In the genomic region with DNA sequence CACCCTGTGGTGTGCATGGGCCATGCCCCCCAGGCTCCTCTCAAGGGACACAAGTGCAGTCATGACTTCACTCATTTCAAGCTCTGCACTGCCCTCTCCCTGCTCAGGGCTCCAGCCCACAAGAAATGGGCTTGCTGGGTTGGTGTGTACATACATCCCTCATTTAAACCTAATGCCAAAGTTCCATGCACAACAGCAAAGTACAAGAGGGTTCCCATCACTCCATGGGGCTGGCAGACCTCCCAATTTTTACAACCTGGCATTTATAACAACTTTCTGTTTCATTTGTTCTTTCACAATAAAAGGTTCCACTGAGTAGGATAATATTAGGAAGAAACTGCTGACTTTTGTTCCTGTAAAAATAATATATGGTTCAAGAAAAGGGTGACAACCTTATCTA, we compare ENCODE assay signal across 32 cellular contexts.
"Had no signal": no experiment of that assay in that cellular context is flagged by ENCODE, and none has a peak within 500 bp of the region (broad histone marks: within the 10 kb centered on the region; RNA-seq: fewer than 3 reads in every experiment).

No MANE protein-coding gene starts in this region.

- H3K27me3 Mint-ChIP-seq: activated CD4-positive, alpha-beta T cell treated with anti-CD3 and anti-CD28 coated beads, Interleukin-2, amount 10 ng/mL, durations not matched to agents 24 days and 14 days; activated CD8-positive, alpha-beta T cell treated with anti-CD3 and anti-CD28 coated beads for 36 hours; activated naive CD8-positive, alpha-beta T cell treated with anti-CD3 and anti-CD28 coated beads for 36 hours; activated T-helper 17 cell treated with anti-CD3 and anti-CD28 coated beads, Interleukin-2, amount 50 U/mL, for 72 hours had no signal

- H3K4me1 ChIP-seq: adrenal gland, body of pancreas, breast epithelium, SJCRH30 had no signal

- H3K4me3 ChIP-seq: adrenal gland, body of pancreas, breast epithelium, PC-9, SJCRH30, SK-N-MC had no signal

- H3K4me1 Mint-ChIP-seq: activated CD4-positive, alpha-beta T cell treated with anti-CD3 and anti-CD28 coated beads, Interleukin-2, amount 10 ng/mL, durations not matched to agents 24 days and 14 days; activated T-helper 17 cell treated with anti-CD3 and anti-CD28 coated beads, Interleukin-2, amount 50 U/mL, for 72 hours had no signal

- H2AFZ ChIP-seq: PC-9 had no signal

- ATAC-seq: activated CD8-positive, alpha-beta T cell treated with anti-CD3 and anti-CD28 coated beads for 36 hours; activated T-cell treated with anti-CD3 and anti-CD28 coated beads, Interleukin-2, amount 50 U/mL, for 72 hours; activated T-helper 17 cell treated with anti-CD3 and anti-CD28 coated beads, Interleukin-2, amount 50 U/mL, for 72 hours; body of pancreas had no signal

- H3K27me3 ChIP-seq: adrenal gland, body of pancreas, breast epithelium, SJCRH30 had no signal

- DNase-seq: activated CD4-positive, alpha-beta T cell treated with anti-CD3 and anti-CD28 coated beads, Interleukin-2, amount 10 ng/mL, durations not matched to agents 24 days and 14 days; activated CD4-positive, alpha-beta T cell treated with anti-CD3 and anti-CD28 coated beads, Interleukin-2, amount 50 U/mL, for 4 hours; activated CD4-positive, CD25-positive, alpha-beta regulatory T cell; activated CD8-positive, alpha-beta T cell treated with anti-CD3 and anti-CD28 coated beads for 36 hours; activated effector memory CD4-positive, alpha-beta T cell treated with anti-CD3 and anti-CD28 coated beads, Interleukin-2, amount 50 U/mL, for 16 hours; activated naive CD4-positive, alpha-beta T cell; activated naive CD4-positive, alpha-beta T cell treated with anti-CD3 and anti-CD28 coated beads, Interleukin-2, amount 50 U/mL, for 16 hours; activated naive CD8-positive, alpha-beta T cell treated with anti-CD3 and anti-CD28 coated beads for 36 hours; activated T-cell treated with anti-CD3 and anti-CD28 coated beads, Interleukin-2, amount 50 U/mL, for 1 hour; activated T-cell treated with anti-CD3 and anti-CD28 coated beads, Interleukin-2, amount 50 U/mL, for 72 hours; adrenal gland; body of pancreas; NCI-H1092 treated with DMSO at 0.1 percent for 48 hours; NCI-H1417; NCI-H146; NCI-H187; NCI-H2029 treated with DMSO at 0.1 percent for 48 hours; NCI-H2107; NCI-H2171; NCI-H510A; NCI-H526; NCI-H748 treated with DMSO at 0.1 percent for 48 hours; NK-92 treated with Interleukin-12 subunit alpha and Interleukin-12 subunit beta, amount 100 ng/mL, for 24 hours; PC-9; SHP77; SJCRH30; T1000; WERI-Rb-1 had no signal

- H3K27ac Mint-ChIP-seq: activated CD4-positive, alpha-beta T cell treated with anti-CD3 and anti-CD28 coated beads, Interleukin-2, amount 10 ng/mL, durations not matched to agents 24 days and 14 days; activated CD8-positive, alpha-beta T cell treated with anti-CD3 and anti-CD28 coated beads for 36 hours; activated naive CD8-positive, alpha-beta T cell treated with anti-CD3 and anti-CD28 coated beads for 36 hours; activated T-cell treated with anti-CD3 and anti-CD28 coated beads, Interleukin-2, amount 50 U/mL, for 72 hours; activated T-helper 17 cell treated with anti-CD3 and anti-CD28 coated beads, Interleukin-2, amount 50 U/mL, for 72 hours had no signal

- H3K9me3 ChIP-seq: adrenal gland, body of pancreas, breast epithelium, SJCRH30 had no signal

- H3K4me3 Mint-ChIP-seq: activated CD4-positive, alpha-beta T cell treated with anti-CD3 and anti-CD28 coated beads, Interleukin-2, amount 10 ng/mL, durations not matched to agents 24 days and 14 days; activated CD8-positive, alpha-beta T cell treated with anti-CD3 and anti-CD28 coated beads for 36 hours; activated naive CD8-positive, alpha-beta T cell treated with anti-CD3 and anti-CD28 coated beads for 36 hours; activated T-cell treated with anti-CD3 and anti-CD28 coated beads, Interleukin-2, amount 50 U/mL, for 72 hours; activated T-helper 17 cell treated with anti-CD3 and anti-CD28 coated beads, Interleukin-2, amount 50 U/mL, for 72 hours had no signal

- H3K4me2 ChIP-seq: KMS-11, PC-9 had no signal

- H3K27ac ChIP-seq: adrenal gland, body of pancreas, breast epithelium, KMS-11, PC-9, SJCRH30, SK-N-MC, WERI-Rb-1 had no signal

- H3K9me3 Mint-ChIP-seq: activated CD4-positive, alpha-beta T cell treated with anti-CD3 and anti-CD28 coated beads, Interleukin-2, amount 10 ng/mL, durations not matched to agents 24 days and 14 days; activated CD8-positive, alpha-beta T cell treated with anti-CD3 and anti-CD28 coated beads for 36 hours; activated naive CD8-positive, alpha-beta T cell treated with anti-CD3 and anti-CD28 coated beads for 36 hours; activated T-cell treated with anti-CD3 and anti-CD28 coated beads, Interleukin-2, amount 50 U/mL, for 72 hours; activated T-helper 17 cell treated with anti-CD3 and anti-CD28 coated beads, Interleukin-2, amount 50 U/mL, for 72 hours had no signal
